Comparison of ENCODE assay signal across 1 cellular context in genomic region chr6:150308812-150309475, GRCh38.
TF ChIP-seq lines count a peak whose summit lies in the region.

No MANE protein-coding gene starts in this region.

TF ChIP-seq in HepG2, 621 proteins besides CTCF, POLR2A, EP300 and RAD21:
- 0 out of 2 replicates have a peak, but pooled peaks have one; percentile 89 for TF ChIP-seq NONO (IDR thresholded peaks at IDR 0.05)
- no peak for TF ChIP-seq NONO (CRISPR knock-in tag; conservative IDR thresholded peaks at IDR 0.05)
- 0 out of 2 replicates have a peak, but pooled peaks have one; percentile 5 for TF ChIP-seq FOXP1 (IDR thresholded peaks at IDR 0.05)
- no peak for TF ChIP-seq FOXP1 (CRISPR knock-in tag; IDR thresholded peaks at IDR 0.05)
- no peak for TF ChIP-seq ZNF580 (CRISPR knock-in tag; IDR thresholded peaks at IDR 0.05; ENCODE audit: borderline replicate concordance, low read depth)
- no peak for TF ChIP-seq ZNF180 (CRISPR knock-in tag; IDR thresholded peaks at IDR 0.05; ENCODE audit: borderline replicate concordance, low read depth)
- TF ChIP-seq ZSCAN12 (CRISPR knock-in tag; IDR thresholded peaks at IDR 0.05): no peak
- TF ChIP-seq HNRNPK (IDR thresholded peaks at IDR 0.05; ENCODE audit: low read depth, low read length, poor library complexity, severe bottlenecking): peak; percentile 4
- 0 out of 2 replicates have a peak, but pooled peaks have one; percentile 73 for TF ChIP-seq SOX6 (IDR thresholded peaks at IDR 0.05)
- TF ChIP-seq SOX6 (CRISPR knock-in tag; IDR thresholded peaks at IDR 0.05): no peak
- TF ChIP-seq RAD51 (IDR thresholded peaks at IDR 0.05; ENCODE audit: borderline replicate concordance): 0 out of 2 replicates have a peak, but pooled peaks have one; percentile 8
- no peak for TF ChIP-seq FOXJ3 (CRISPR knock-in tag; IDR thresholded peaks at IDR 0.05; ENCODE audit: borderline replicate concordance)
- TF ChIP-seq ZNF318 (CRISPR knock-in tag; IDR thresholded peaks at IDR 0.05): no peak
- TF ChIP-seq FOXA1 (IDR thresholded peaks at IDR 0.05): 0 out of 2 replicates have a peak, but pooled peaks have one; percentile 16
- TF ChIP-seq FOXA1 (CRISPR knock-in tag; IDR thresholded peaks at IDR 0.05): no peak
- TF ChIP-seq ZC3H13 (CRISPR knock-in tag; IDR thresholded peaks at IDR 0.05): no peak
- peak; percentile 79 for TF ChIP-seq PCBP2 (optimal IDR thresholded peaks at IDR 0.05; ENCODE audit: low read depth, low read length, poor library complexity, severe bottlenecking)
- no peak for TF ChIP-seq NFE2L1 (CRISPR knock-in tag; IDR thresholded peaks at IDR 0.05; ENCODE audit: borderline replicate concordance)
- TF ChIP-seq IKZF1 (IDR thresholded peaks at IDR 0.05): 0 out of 2 replicates have a peak, but pooled peaks have one; percentile 68
- no peak for TF ChIP-seq XBP1 (CRISPR knock-in tag; IDR thresholded peaks at IDR 0.05)
- TF ChIP-seq FOXK2 (IDR thresholded peaks at IDR 0.05): 0 out of 2 replicates have a peak, but pooled peaks have one; percentile 27
- TF ChIP-seq MNT (IDR thresholded peaks at IDR 0.05): 0 out of 2 replicates have a peak, but pooled peaks have one; percentile 6
- TF ChIP-seq HIVEP1 (CRISPR knock-in tag; IDR thresholded peaks at IDR 0.05): no peak
- no peak for TF ChIP-seq ZNF10 (CRISPR knock-in tag; IDR thresholded peaks at IDR 0.05; ENCODE audit: borderline replicate concordance, low read depth)
- 0 out of 2 replicates have a peak, but pooled peaks have one; percentile 32 for TF ChIP-seq ZNF512 (CRISPR knock-in tag; IDR thresholded peaks at IDR 0.05)
- no peak for TF ChIP-seq KAT7 (CRISPR knock-in tag; IDR thresholded peaks at IDR 0.05; ENCODE audit: borderline replicate concordance)
TF ChIP-seq in HepG2: peak in this region for 11.
